Comparison of ENCODE assay signal across 20 cellular contexts in genomic region chr7:1351881-1352625, GRCh38.
"Had no signal": no experiment of that assay in that cellular context is flagged by ENCODE, and none has a peak within 500 bp of the region (broad histone marks: within the 10 kb centered on the region; RNA-seq: fewer than 3 reads in every experiment).

No MANE protein-coding gene starts in this region.

- H3K27ac ChIP-seq: RWPE1, SJSA1, SK-N-MC had no signal

- H3K9me3 ChIP-seq: MG63, SJSA1 had no signal

- H3K4me1 ChIP-seq: SJSA1 had no signal

- H3K36me3 ChIP-seq: MG63, SJSA1 had no signal

- ATAC-seq: Panc1, PC-3 had no signal

- H3K4me3 ChIP-seq: MG63, SJSA1, SK-N-MC had no signal

- DNase-seq: KBM-7, MG63, NCI-H1092, NCI-H1436, NCI-H187, NCI-H2029, NCI-H2081 treated with DMSO at 0.1 percent for 48 hours, NCI-H2171, NCI-H226, NCI-H446, NCI-H510A, NCI-H524 treated with DMSO at 0.1 percent for 48 hours, NCI-H69, NCI-H774, PC-3, SIG-M5 had no signal

- H3K27me3 ChIP-seq: MG63 had no signal
